In genomic region chr2:42960835-42961165, GRCh38 we compare ENCODE assay signal across 14 cellular contexts.
A peak's percentile ranks its signal among the peaks of the same experiment; 100 is the strongest.
DNase-seq lines count a peak whose midpoint lies in the region; ATAC-seq and TF ChIP-seq lines count a peak whose summit lies in the region.
"Had no signal": no experiment of that assay in that cellular context is flagged by ENCODE, and none has a peak within 500 bp of the region (broad histone marks: within the 10 kb centered on the region; RNA-seq: fewer than 3 reads in every experiment).

No MANE protein-coding gene starts in this region.

- H3K36me3 ChIP-seq in left ventricle myocardium inferior = no peaks in the 10 kb centered on the region
- no peaks in the 10 kb centered on the region for H3K36me3 ChIP-seq in left lung
- H3K36me3 ChIP-seq in rectal smooth muscle tissue (ENCODE audit: control insufficient read depth, insufficient read depth, low read length) = no peaks in the 10 kb centered on the region

- TF ChIP-seq CTCF in left ventricle myocardium inferior (IDR thresholded peaks at IDR 0.05; ENCODE audit: borderline replicate concordance) = no peak
- no peak for TF ChIP-seq CTCF in left lung (IDR thresholded peaks at IDR 0.05)
- no peak for TF ChIP-seq CTCF in WTC11 (IDR thresholded peaks at IDR 0.05)

- H3K27me3 ChIP-seq in left ventricle myocardium inferior (ENCODE audit: low read depth) (no peaks in the 10 kb centered on the region), left lung (peaks cover 0 to 5% of the 10 kb centered on the region in 2 donors), rectal smooth muscle tissue (ENCODE audit: control insufficient read depth, insufficient read depth, low read length) (no peaks in the 10 kb centered on the region)

- H3K9me3 ChIP-seq in left ventricle myocardium inferior (replicated peaks) (no peaks in the 10 kb centered on the region), left lung (no peaks in the 10 kb centered on the region)

- H3K9ac ChIP-seq in rectal smooth muscle tissue (ENCODE audit: low read length) = no peak overlapping the region

- peak overlapping the region; percentile 88 for H3K27ac ChIP-seq in left ventricle myocardium inferior (replicated peaks)
- peak overlapping the region in 1 of 2 donors; percentile 74 for H3K27ac ChIP-seq in left lung
- H3K27ac ChIP-seq in rectal smooth muscle tissue (ENCODE audit: low read depth, low read length) = peak overlapping the region; percentile 73

- ATAC-seq in left lung (peak; percentile 16), WTC11 (no peak), GM18858 (IDR thresholded peaks at IDR 0.05; ENCODE audit: unreplicated experiment) (no peak)
- no peak for ATAC-seq in naive thymus-derived CD8-positive, alpha-beta T cell
- ATAC-seq: activated T-helper 17 cell treated with anti-CD3 and anti-CD28 coated beads, Interleukin-2, amount 50 U/mL, for 72 hours; stimulated activated naive CD8-positive, alpha-beta T cell treated with anti-CD3 and anti-CD28 coated beads, Interleukin-15, Interleukin-2, amounts not matched to agents 100 U/mL and 50 U/mL, for 24 hours had no signal

- no peaks in the 10 kb centered on the region for H3K9me3 Mint-ChIP-seq in WTC11
- no peaks in the 10 kb centered on the region for H3K9me3 Mint-ChIP-seq in naive thymus-derived CD8-positive, alpha-beta T cell
- H3K9me3 Mint-ChIP-seq: activated T-helper 17 cell treated with anti-CD3 and anti-CD28 coated beads, Interleukin-2, amount 50 U/mL, for 72 hours; T-helper 2 cell treated with Interferon-gamma antibody and Interleukin-4, amounts not matched to agents 5 μg/mL and 100 μg/mL, for 36 hours had no signal

- intact Hi-C loops in left ventricle myocardium inferior (cut with micrococcal nuclease) (no loop called here), cardiac septum (cut with DNase I) (loop anchor here (5.0 kb wide), 2 partner anchors 112 to 127 kb away; no protein-coding TSS in a partner anchor), left lung (cut with DNase I) (loop anchor here in 1 of 2 donors (10.0 kb wide), 1 partner anchor 264 kb away; the partner anchor contains the start of gene ZFP36L2)

- DNase-seq in left ventricle myocardium inferior (no peak), cardiac septum (ENCODE audit: low spot score) (no peak), left lung (no peak), WTC11 (ENCODE audit: low spot score) (no peak), GM19240 (ENCODE audit: insufficient read length, low spot score) (no peak)
- no peak for DNase-seq in naive thymus-derived CD8-positive, alpha-beta T cell
- DNase-seq: ACHN; activated CD4-positive, alpha-beta T cell treated with anti-CD3 and anti-CD28 coated beads, Interleukin-2, amount 50 U/mL, for 1 hour; NCI-H1417 treated with DMSO at 0.1 percent for 48 hours; stimulated activated naive CD8-positive, alpha-beta T cell treated with anti-CD3 and anti-CD28 coated beads, Interleukin-15, Interleukin-2, amounts not matched to agents 100 U/mL and 50 U/mL, for 24 hours had no signal

- H3K4me3 ChIP-seq in left ventricle myocardium inferior (no peak overlapping the region), left lung (no peak overlapping the region), rectal smooth muscle tissue (ENCODE audit: low read length) (no peak overlapping the region)

- POLR2A ChIA-PET in WTC11 (lab: Charles Lee) = no interaction called here
- POLR2A ChIA-PET in naive thymus-derived CD8-positive, alpha-beta T cell (lab: Charles Lee) = no interaction called here

- no peak overlapping the region; the same call in 1 of the 2 replicates for H3K27ac Mint-ChIP-seq in WTC11
- H3K27ac Mint-ChIP-seq in naive thymus-derived CD8-positive, alpha-beta T cell = peak overlapping the region in 3 of 10 donors; percentile 10 to 29 (median 13)
- H3K27ac Mint-ChIP-seq: activated T-helper 17 cell treated with anti-CD3 and anti-CD28 coated beads, Interleukin-2, amount 50 U/mL, for 72 hours; T-helper 2 cell treated with Interferon-gamma antibody and Interleukin-4, amounts not matched to agents 5 μg/mL and 100 μg/mL, for 36 hours had no signal

- peaks cover 44% of the 10 kb centered on the region for H3K4me1 Mint-ChIP-seq in WTC11
- H3K4me1 Mint-ChIP-seq in naive thymus-derived CD8-positive, alpha-beta T cell = peaks cover 11 to 42% (median 20%) of the 10 kb centered on the region in 4 donors
- H3K4me1 Mint-ChIP-seq: activated T-helper 17 cell treated with anti-CD3 and anti-CD28 coated beads, Interleukin-2, amount 50 U/mL, for 72 hours had no signal

- H3K4me3 Mint-ChIP-seq in WTC11 = no peak overlapping the region
- H3K4me3 Mint-ChIP-seq in naive thymus-derived CD8-positive, alpha-beta T cell = no peak overlapping the region
- H3K4me3 Mint-ChIP-seq: activated T-helper 17 cell treated with anti-CD3 and anti-CD28 coated beads, Interleukin-2, amount 50 U/mL, for 72 hours; T-helper 2 cell treated with Interferon-gamma antibody and Interleukin-4, amounts not matched to agents 5 μg/mL and 100 μg/mL, for 36 hours had no signal

- H3K36me3 Mint-ChIP-seq in WTC11 = no peaks in the 10 kb centered on the region
- no peaks in the 10 kb centered on the region for H3K36me3 Mint-ChIP-seq in naive thymus-derived CD8-positive, alpha-beta T cell

- no peaks in the 10 kb centered on the region for H3K27me3 Mint-ChIP-seq in WTC11 (ENCODE audit: low read depth)
- H3K27me3 Mint-ChIP-seq in naive thymus-derived CD8-positive, alpha-beta T cell = peaks cover 0 to 18% (median 0%) of the 10 kb centered on the region in 5 donors

- H3K4me1 ChIP-seq in left ventricle myocardium inferior = peaks cover 77% of the 10 kb centered on the region
- H3K4me1 ChIP-seq in left lung = peaks cover 28 to 75% of the 10 kb centered on the region in 2 donors
- peaks cover 24% of the 10 kb centered on the region for H3K4me1 ChIP-seq in rectal smooth muscle tissue (ENCODE audit: control insufficient read depth, insufficient read depth, low read length)

- CTCF ChIA-PET in WTC11 (lab: Charles Lee) = interaction anchor here (5.4 kb wide), 1 partner anchor 14 kb away, joined by 32 read pairs; no protein-coding TSS in a partner anchor

TF ChIP-seq in WTC11, 78 proteins besides CTCF, POLR2A, EP300 and RAD21:
- no peak for TF ChIP-seq NFE2L1 (CRISPR knock-in tag; IDR thresholded peaks at IDR 0.05)
- TF ChIP-seq FOXP4 (CRISPR knock-in tag; IDR thresholded peaks at IDR 0.05) = no peak
- no peak for TF ChIP-seq CREM (CRISPR knock-in tag; IDR thresholded peaks at IDR 0.05)
- TF ChIP-seq TEAD4 (CRISPR knock-in tag; IDR thresholded peaks at IDR 0.05) = no peak
- TF ChIP-seq OVOL2 (CRISPR knock-in tag; IDR thresholded peaks at IDR 0.05; ENCODE audit: borderline replicate concordance) = no peak
- TF ChIP-seq NFYB (CRISPR knock-in tag; conservative IDR thresholded peaks at IDR 0.05; ENCODE audit: low read depth) = no peak
- TF ChIP-seq MXD4 (CRISPR knock-in tag; IDR thresholded peaks at IDR 0.05; ENCODE audit: borderline replicate concordance) = no peak
- no peak for TF ChIP-seq ZNF138 (CRISPR knock-in tag; conservative IDR thresholded peaks at IDR 0.05)
- no peak for TF ChIP-seq ATF2 (CRISPR knock-in tag; IDR thresholded peaks at IDR 0.05; ENCODE audit: borderline replicate concordance, low read depth)
- no peak for TF ChIP-seq CBFB (CRISPR knock-in tag; IDR thresholded peaks at IDR 0.05; ENCODE audit: low read depth)
- TF ChIP-seq GABPB1 (CRISPR knock-in tag; IDR thresholded peaks at IDR 0.05) = no peak
- TF ChIP-seq NR1H2 (CRISPR knock-in tag; IDR thresholded peaks at IDR 0.05) = no peak
- TF ChIP-seq ETV6 (CRISPR knock-in tag; IDR thresholded peaks at IDR 0.05) = no peak
